ENCODE assay signal across 22 cellular contexts in the genomic region with DNA sequence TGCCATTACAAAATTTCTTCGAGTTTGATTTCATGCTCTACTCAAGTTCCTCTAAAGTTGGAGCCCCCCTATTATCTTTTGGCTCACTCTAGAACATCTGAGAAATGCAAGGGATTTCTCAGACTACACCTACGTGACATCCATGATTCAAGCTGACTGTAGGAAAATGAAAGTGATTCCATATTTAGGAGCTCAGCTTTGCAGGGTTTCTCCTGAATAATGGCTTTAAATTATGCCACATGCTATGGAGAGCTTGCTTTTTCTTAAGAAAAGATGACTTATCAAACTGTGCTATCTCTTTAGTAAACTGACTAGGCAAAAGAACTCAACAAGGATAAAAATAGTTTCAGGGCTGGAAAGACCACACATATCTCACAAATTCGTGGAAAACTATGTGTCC.
A peak's percentile ranks its signal among the peaks of the same experiment; 100 is the strongest.
DNase-seq lines count a peak whose midpoint lies in the region; ATAC-seq and TF ChIP-seq lines count a peak whose summit lies in the region.
"Had no signal": no experiment of that assay in that cellular context is flagged by ENCODE, and none has a peak within 500 bp of the region (broad histone marks: within the 10 kb centered on the region; RNA-seq: fewer than 3 reads in every experiment).

No MANE protein-coding gene starts in this region.

- H3K27ac Mint-ChIP-seq in activated T-helper 17 cell treated with anti-CD3 and anti-CD28 coated beads, Interleukin-2, amount 50 U/mL, for 72 hours, result no peak overlapping the region
- H3K27ac Mint-ChIP-seq: activated CD4-positive, alpha-beta T cell treated with anti-CD3 and anti-CD28 coated beads, Interleukin-2, amount 10 ng/mL, durations not matched to agents 24 days and 14 days; B cell; naive B cell; T-cell had no signal

- no peak overlapping the region for H3K9ac ChIP-seq in MM.1S (ENCODE audit: low read length)

- H3K9me2 ChIP-seq in MM.1S (replicated peaks; ENCODE audit: insufficient read depth, low read length), result no peaks in the 10 kb centered on the region

- H4K20me1 ChIP-seq in MM.1S (ENCODE audit: insufficient read depth, low read length), result no peaks in the 10 kb centered on the region

- H3K4me1 ChIP-seq in sigmoid colon (peaks cover 0 to 17% (median 10%) of the 10 kb centered on the region in 4 donors), MM.1S (ENCODE audit: low read length) (no peaks in the 10 kb centered on the region), mucosa of descending colon (ENCODE audit: low read depth) (no peaks in the 10 kb centered on the region)
- H3K4me1 ChIP-seq: ascending aorta, gastroesophageal sphincter had no signal

- no peak for ATAC-seq in mucosa of descending colon
- no peak for ATAC-seq in activated T-helper 17 cell treated with anti-CD3 and anti-CD28 coated beads, Interleukin-2, amount 50 U/mL, for 72 hours (replicated peaks)
- no peak for ATAC-seq in HG02981 (IDR thresholded peaks at IDR 0.05; ENCODE audit: unreplicated experiment)
- ATAC-seq: gastroesophageal sphincter, left ventricle myocardium superior, T-cell had no signal

- TF ChIP-seq POLR2A in sigmoid colon (IDR thresholded peaks at IDR 0.05), result no peak

- no peak for TF ChIP-seq EP300 in sigmoid colon (IDR thresholded peaks at IDR 0.05)

- no peak overlapping the region for H3K27ac ChIP-seq in sigmoid colon
- no peak overlapping the region for H3K27ac ChIP-seq in MM.1S (ENCODE audit: low read length)
- H3K27ac ChIP-seq: ascending aorta, gastroesophageal sphincter had no signal

- DNase-seq in GM03348 (ENCODE audit: low spot score), result peak; percentile 3
- DNase-seq in RPMI7951 (ENCODE audit: low read depth), result peak; percentile 33
- DNase-seq in fibroblast of pulmonary artery (ENCODE audit: low read depth), result peak; percentile 4
- DNase-seq in sigmoid colon, result no peak
- DNase-seq in MM.1S, result no peak
- DNase-seq in mucosa of descending colon, result no peak
- DNase-seq: activated CD4-positive, alpha-beta T cell treated with anti-CD3 and anti-CD28 coated beads, Interleukin-2, amount 10 ng/mL, durations not matched to agents 24 days and 14 days; Calu3; left ventricle myocardium superior; naive B cell; NCI-H1694; NCI-H82; posterior cingulate gyrus; RPMI8226; small intestine; stimulated activated CD4-positive, alpha-beta T cell treated with anti-CD3 and anti-CD28 coated beads, Interleukin-4, amount 100 ng/mL, for 24 hours; T-cell had no signal

- TF ChIP-seq CTCF in fibroblast of pulmonary artery (IDR thresholded peaks at IDR 0.05; ENCODE audit: low read length, missing control alignments) (no peak), sigmoid colon (IDR thresholded peaks at IDR 0.05) (no peak), MM.1S (IDR thresholded peaks at IDR 0.05; ENCODE audit: low read length) (no peak), mucosa of descending colon (IDR thresholded peaks at IDR 0.05) (no peak)

- no peaks in the 10 kb centered on the region for H3K9me3 ChIP-seq in sigmoid colon
- H3K9me3 ChIP-seq in MM.1S (replicated peaks; ENCODE audit: insufficient read depth, low read length), result no peaks in the 10 kb centered on the region
- no peaks in the 10 kb centered on the region for H3K9me3 ChIP-seq in mucosa of descending colon
- H3K9me3 ChIP-seq: ascending aorta, gastroesophageal sphincter had no signal

- H3K79me2 ChIP-seq in MM.1S (ENCODE audit: low read length), result no peaks in the 10 kb centered on the region

- no peaks in the 10 kb centered on the region for H3K36me3 ChIP-seq in sigmoid colon
- H3K36me3 ChIP-seq in MM.1S (replicated peaks; ENCODE audit: insufficient read depth, low read length), result no peaks in the 10 kb centered on the region
- H3K36me3 ChIP-seq in mucosa of descending colon (ENCODE audit: low read depth), result no peaks in the 10 kb centered on the region
- H3K36me3 ChIP-seq: ascending aorta, gastroesophageal sphincter had no signal

- H3K4me1 Mint-ChIP-seq in activated T-helper 17 cell treated with anti-CD3 and anti-CD28 coated beads, Interleukin-2, amount 50 U/mL, for 72 hours, result no peaks in the 10 kb centered on the region
- H3K4me1 Mint-ChIP-seq: activated CD4-positive, alpha-beta T cell treated with anti-CD3 and anti-CD28 coated beads, Interleukin-2, amount 10 ng/mL, durations not matched to agents 24 days and 14 days; B cell; naive B cell; T-cell had no signal

- H3K27me3 Mint-ChIP-seq in activated T-helper 17 cell treated with anti-CD3 and anti-CD28 coated beads, Interleukin-2, amount 50 U/mL, for 72 hours, result peaks cover 3% of the 10 kb centered on the region
- H3K27me3 Mint-ChIP-seq: activated CD4-positive, alpha-beta T cell treated with anti-CD3 and anti-CD28 coated beads, Interleukin-2, amount 10 ng/mL, durations not matched to agents 24 days and 14 days; B cell; naive B cell; T-cell had no signal

- H3K4me3 ChIP-seq in fibroblast of pulmonary artery (replicated peaks; ENCODE audit: low read depth, low read length) (no peak overlapping the region), sigmoid colon (peak overlapping the region in 3 of 4 donors; percentile 29 to 34 (median 30)), MM.1S (ENCODE audit: low read length) (no peak overlapping the region), mucosa of descending colon (no peak overlapping the region)
- H3K4me3 ChIP-seq: ascending aorta, gastroesophageal sphincter had no signal

- H3K4me3 Mint-ChIP-seq in activated T-helper 17 cell treated with anti-CD3 and anti-CD28 coated beads, Interleukin-2, amount 50 U/mL, for 72 hours, result no peak overlapping the region
- H3K4me3 Mint-ChIP-seq: activated CD4-positive, alpha-beta T cell treated with anti-CD3 and anti-CD28 coated beads, Interleukin-2, amount 10 ng/mL, durations not matched to agents 24 days and 14 days; B cell; T-cell had no signal

- no peaks in the 10 kb centered on the region for H3K9me3 Mint-ChIP-seq in activated T-helper 17 cell treated with anti-CD3 and anti-CD28 coated beads, Interleukin-2, amount 50 U/mL, for 72 hours
- H3K9me3 Mint-ChIP-seq: activated CD4-positive, alpha-beta T cell treated with anti-CD3 and anti-CD28 coated beads, Interleukin-2, amount 10 ng/mL, durations not matched to agents 24 days and 14 days had no signal

- H3F3A ChIP-seq in MM.1S (ENCODE audit: insufficient read depth, low read length), result no peaks in the 10 kb centered on the region

- 44 to 63% methylated on average over 3 of the region's 3 CpGs for WGBS in sigmoid colon, 2 donors

- H2AFZ ChIP-seq in MM.1S (ENCODE audit: low read length), result no peak overlapping the region

- H3K27me3 ChIP-seq in sigmoid colon (no peaks in the 10 kb centered on the region), MM.1S (replicated peaks; ENCODE audit: insufficient read depth, low read length) (no peaks in the 10 kb centered on the region)
- H3K27me3 ChIP-seq: ascending aorta, gastroesophageal sphincter had no signal

- intact Hi-C loops in sigmoid colon (cut with DNase I) (no loop called here), mucosa of descending colon (cut with DNase I, micrococcal nuclease) (no loop called here)

- no peaks in the 10 kb centered on the region for H3K36me3 Mint-ChIP-seq in activated T-helper 17 cell treated with anti-CD3 and anti-CD28 coated beads, Interleukin-2, amount 50 U/mL, for 72 hours (ENCODE audit: low read depth)
- H3K36me3 Mint-ChIP-seq: naive B cell, T-cell had no signal

- no peak overlapping the region for H3K4me2 ChIP-seq in MM.1S (ENCODE audit: low read depth, low read length)

Comparison
In these comparisons a context has a peak if more than half of its experiments do, and no peak if none do; other contexts are left out.
1. DNase-seq: peak in GM03348 (single experiment), RPMI7951 (single experiment) and fibroblast of pulmonary artery (single experiment); none in sigmoid colon (single experiment), MM.1S (single experiment) and mucosa of descending colon (0 of 3).
2. H3K4me3 ChIP-seq: peak in sigmoid colon (3 of 4); none in fibroblast of pulmonary artery (single experiment), MM.1S (single experiment) and mucosa of descending colon (single experiment).